ENCODE assay signal across 8 cellular contexts in the genomic region with DNA sequence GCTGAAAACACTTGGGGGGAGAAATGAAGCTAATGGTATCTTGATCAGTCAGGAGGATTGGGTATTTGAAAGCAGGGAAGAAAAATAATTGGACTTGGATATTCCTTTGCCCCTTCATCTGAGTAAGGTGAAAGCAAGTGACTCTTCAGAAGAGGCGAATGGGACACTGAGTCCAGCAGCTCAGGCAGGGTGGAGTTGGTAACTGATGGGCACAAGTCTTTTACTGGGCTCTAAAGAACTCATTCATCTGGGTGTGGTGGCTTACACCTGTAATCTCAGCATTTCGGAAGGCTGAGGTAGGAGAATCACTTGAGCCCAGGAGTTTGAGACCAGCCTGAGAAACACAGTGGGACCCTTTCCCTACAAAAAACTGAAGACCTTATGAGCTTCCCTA. TPM values are rescaled to one million over a fixed set of nuclear protein-coding genes. Genes with fewer than 3 reads are reported as not detected.
A peak's percentile ranks its signal among the peaks of the same experiment; 100 is the strongest.
DNase-seq lines count a peak whose midpoint lies in the region; ATAC-seq and TF ChIP-seq lines count a peak whose summit lies in the region.

No MANE protein-coding gene starts in this region.

- WGBS in hepatocyte (ENCODE audit: low lambda C conversion rate, missing lambda C conversion rate), result 86% methylated on average over 2 of the region's 2 CpGs

- peak overlapping the region; percentile 97 for H3K27ac Mint-ChIP-seq in activated T-helper 1 cell treated with anti-CD3 and anti-CD28 coated beads, Interleukin-12 subunit alpha, Interleukin-12 subunit beta, Interleukin-2, Interleukin-4 antibody, amounts not matched to agents 30 ng/mL and 10 ng/mL and 1 ng/mL, durations not matched to agents 14 hours and 24 hours and 36 hours
- H3K27ac Mint-ChIP-seq in stimulated activated effector memory CD8-positive, alpha-beta T cell treated with anti-CD3 and anti-CD28 coated beads, Interleukin-12 subunit alpha, Interleukin-12 subunit beta, amount 100 ng/mL, for 72 hours, result peak overlapping the region; percentile 99

- POLR2A ChIA-PET in HCT116 (lab: Charles Lee), result no interaction called here

- TF ChIP-seq POLR2A in HCT116 (IDR thresholded peaks at IDR 0.05; ENCODE audit: borderline replicate concordance, extremely low read depth, insufficient read depth, insufficient read length), result no peak

- no peaks in the 10 kb centered on the region for H3K9me3 Mint-ChIP-seq in activated T-helper 1 cell treated with anti-CD3 and anti-CD28 coated beads, Interleukin-12 subunit alpha, Interleukin-12 subunit beta, Interleukin-2, Interleukin-4 antibody, amounts not matched to agents 30 ng/mL and 10 ng/mL and 1 ng/mL, durations not matched to agents 14 hours and 24 hours and 36 hours
- no peaks in the 10 kb centered on the region for H3K9me3 Mint-ChIP-seq in stimulated activated effector memory CD8-positive, alpha-beta T cell treated with anti-CD3 and anti-CD28 coated beads, Interleukin-12 subunit alpha, Interleukin-12 subunit beta, amount 100 ng/mL, for 72 hours

- H4K20me1 ChIP-seq in HCT116 (ENCODE audit: insufficient read depth) (no peaks in the 10 kb centered on the region), hepatocyte (ENCODE audit: insufficient read depth, poor library complexity, severe bottlenecking) (peaks cover 4% of the 10 kb centered on the region)

- peak overlapping the region; percentile 94 for H3K4me3 Mint-ChIP-seq in activated T-helper 1 cell treated with anti-CD3 and anti-CD28 coated beads, Interleukin-12 subunit alpha, Interleukin-12 subunit beta, Interleukin-2, Interleukin-4 antibody, amounts not matched to agents 30 ng/mL and 10 ng/mL and 1 ng/mL, durations not matched to agents 14 hours and 24 hours and 36 hours
- H3K4me3 Mint-ChIP-seq in stimulated activated effector memory CD8-positive, alpha-beta T cell treated with anti-CD3 and anti-CD28 coated beads, Interleukin-12 subunit alpha, Interleukin-12 subunit beta, amount 100 ng/mL, for 72 hours, result peak overlapping the region; percentile 95

- RAD21 ChIA-PET in HCT116 (lab: Charles Lee; ENCODE audit: low non-redundant PET in 1 of 2, low total read pairs in 2 of 2, uncharacterized antibody in 2 of 2, unreplicated experiment in 2 of 2), result no interaction called here

- H3K9ac ChIP-seq in HCT116 (ENCODE audit: low read length), result peak overlapping the region; percentile 14; the same call in 1 of the 2 replicates

- H3K27ac ChIP-seq in HCT116 (ENCODE audit: low read depth, low read length) (no peak overlapping the region), hepatocyte (peak overlapping the region; percentile 92)

- H3K27me3 ChIP-seq in HCT116 (ENCODE audit: insufficient read depth, low read length) (no peaks in the 10 kb centered on the region), hepatocyte (no peaks in the 10 kb centered on the region)

- H3K36me3 Mint-ChIP-seq in activated T-helper 1 cell treated with anti-CD3 and anti-CD28 coated beads, Interleukin-12 subunit alpha, Interleukin-12 subunit beta, Interleukin-2, Interleukin-4 antibody, amounts not matched to agents 30 ng/mL and 10 ng/mL and 1 ng/mL, durations not matched to agents 14 hours and 24 hours and 36 hours (ENCODE audit: low read depth), result peaks cover 64% of the 10 kb centered on the region
- H3K36me3 Mint-ChIP-seq in stimulated activated effector memory CD8-positive, alpha-beta T cell treated with anti-CD3 and anti-CD28 coated beads, Interleukin-12 subunit alpha, Interleukin-12 subunit beta, amount 100 ng/mL, for 72 hours, result peaks cover 98% of the 10 kb centered on the region

- no peak for ATAC-seq in HCT116
- ATAC-seq in stimulated activated effector memory CD8-positive, alpha-beta T cell treated with anti-CD3 and anti-CD28 coated beads, Interleukin-12 subunit alpha, Interleukin-12 subunit beta, amount 100 ng/mL, for 72 hours, result no peak
- ATAC-seq in HG03039 (IDR thresholded peaks at IDR 0.05; ENCODE audit: unreplicated experiment), result no peak
- no peak for ATAC-seq in HG03108 (IDR thresholded peaks at IDR 0.05; ENCODE audit: unreplicated experiment)

- no peak overlapping the region for H2AFZ ChIP-seq in HCT116 (ENCODE audit: low read depth, low read length, poor library complexity, severe bottlenecking)
- no peak overlapping the region for H2AFZ ChIP-seq in hepatocyte

- H3K27me3 Mint-ChIP-seq in activated T-helper 1 cell treated with anti-CD3 and anti-CD28 coated beads, Interleukin-12 subunit alpha, Interleukin-12 subunit beta, Interleukin-2, Interleukin-4 antibody, amounts not matched to agents 30 ng/mL and 10 ng/mL and 1 ng/mL, durations not matched to agents 14 hours and 24 hours and 36 hours (ENCODE audit: insufficient read depth), result no peaks in the 10 kb centered on the region

- CTCF ChIA-PET in HCT116 (lab: Charles Lee), result interaction anchor here (1.2 kb wide), 2 partner anchors 9 to 31 kb away, joined by 4 read pairs; no protein-coding TSS in a partner anchor

- DNase-seq in HCT116 (ENCODE audit: low read depth, low spot score) (no peak), hepatocyte (ENCODE audit: low spot score) (no peak), epidermal melanocyte (ENCODE audit: insufficient read length, low spot score) (no peak), head of caudate nucleus (no peak)
- DNase-seq in activated T-helper 1 cell treated with anti-CD3 and anti-CD28 coated beads, Interleukin-12 subunit alpha, Interleukin-12 subunit beta, Interleukin-2, Interleukin-4 antibody, amounts not matched to agents 30 ng/mL and 10 ng/mL and 1 ng/mL, durations not matched to agents 14 hours and 24 hours and 36 hours (ENCODE audit: low spot score), result no peak
- peak in 1 of 2 donors; percentile 55 for DNase-seq in stimulated activated effector memory CD8-positive, alpha-beta T cell treated with anti-CD3 and anti-CD28 coated beads, Interleukin-12 subunit alpha, Interleukin-12 subunit beta, amount 100 ng/mL, for 72 hours (ENCODE audit: low spot score in 2 of 2)

- H3K4me2 ChIP-seq in HCT116 (ENCODE audit: low read length) (peak overlapping the region; percentile 24; the same call in 1 of the 2 replicates), hepatocyte (peak overlapping the region; percentile 72)

- intact Hi-C loops in HCT116 (cut with micrococcal nuclease) (no loop called here), head of caudate nucleus (cut with DNase I) (no loop called here)
- intact Hi-C loops in activated T-helper 1 cell treated with anti-CD3 and anti-CD28 coated beads, Interleukin-12 subunit alpha, Interleukin-12 subunit beta, Interleukin-2, Interleukin-4 antibody, amounts not matched to agents 30 ng/mL and 10 ng/mL and 1 ng/mL, durations not matched to agents 14 hours and 24 hours and 36 hours (cut with micrococcal nuclease), result loop anchor here (1.0 to 2.0 kb wide), 2 partner anchors 238 to 262 kb away; partner anchors contain the start of genes CLK1, NIF3L1 and PPIL3

- BruUV-seq in HCT116 (replicated peaks; lab: Mats Ljungman, UMichigan), result no TSS peak

- H3K36me3 ChIP-seq in HCT116 (ENCODE audit: control insufficient read depth in 1 of 2, insufficient read depth in 2 of 2, low read length in 2 of 2) (no peaks in the 10 kb centered on the region), hepatocyte (replicated peaks; ENCODE audit: insufficient read depth, low read depth) (no peaks in the 10 kb centered on the region)

- H3K4me3 ChIP-seq in HCT116 (replicated peaks in 1 of 2; ENCODE audit: low read depth in 1 of 2, low read length in 2 of 2), result no peak overlapping the region
- no peak overlapping the region for H3K4me3 ChIP-seq in hepatocyte

- peaks cover 13 to 88% of the 10 kb centered on the region in 2 experiments for H3K4me1 ChIP-seq in HCT116 (ENCODE audit: control insufficient read depth in 1 of 2, insufficient read depth in 2 of 2, low read length in 2 of 2)
- H3K4me1 ChIP-seq in hepatocyte (ENCODE audit: insufficient read depth), result peaks cover 37% of the 10 kb centered on the region

- TF ChIP-seq RAD21 in HCT116 (IDR thresholded peaks at IDR 0.05; ENCODE audit: low read depth), result no peak

- TF ChIP-seq CTCF in HCT116 (IDR thresholded peaks at IDR 0.05 in 2 of 3, conservative IDR thresholded peaks at IDR 0.05 in 1 of 3; ENCODE audit: borderline replicate concordance in 1 of 3, insufficient read depth in 1 of 3, low read depth in 2 of 3, low read length in 2 of 3) (no peak), hepatocyte (IDR thresholded peaks at IDR 0.05; ENCODE audit: poor library complexity) (no peak)

- H3K4me1 Mint-ChIP-seq in activated T-helper 1 cell treated with anti-CD3 and anti-CD28 coated beads, Interleukin-12 subunit alpha, Interleukin-12 subunit beta, Interleukin-2, Interleukin-4 antibody, amounts not matched to agents 30 ng/mL and 10 ng/mL and 1 ng/mL, durations not matched to agents 14 hours and 24 hours and 36 hours (ENCODE audit: low read depth), result peaks cover 71% of the 10 kb centered on the region
- peaks cover 59% of the 10 kb centered on the region for H3K4me1 Mint-ChIP-seq in stimulated activated effector memory CD8-positive, alpha-beta T cell treated with anti-CD3 and anti-CD28 coated beads, Interleukin-12 subunit alpha, Interleukin-12 subunit beta, amount 100 ng/mL, for 72 hours

- H3K9me2 ChIP-seq in HCT116 (ENCODE audit: insufficient read depth) (no peaks in the 10 kb centered on the region), hepatocyte (replicated peaks; ENCODE audit: insufficient read depth) (no peaks in the 10 kb centered on the region)

- no peaks in the 10 kb centered on the region for H3K9me3 ChIP-seq in HCT116 (ENCODE audit: control insufficient read depth in 1 of 2, insufficient read depth in 1 of 2, low read depth in 1 of 2, low read length in 2 of 2)
- H3K9me3 ChIP-seq in hepatocyte (ENCODE audit: low read depth), result no peaks in the 10 kb centered on the region

- peaks cover 81% of the 10 kb centered on the region for H3K79me2 ChIP-seq in HCT116 (ENCODE audit: insufficient read depth, low read length)
- H3K79me2 ChIP-seq in hepatocyte, result peaks cover 86% of the 10 kb centered on the region

RNA-seq across cellular contexts. Expression of gene CFLAR, which starts 11.2 kb away (rescaled TPM):
- total RNA-seq in HCT116 (2021; ENCODE audit: unreplicated experiment), result 35.6 TPM
- 19.8 and 21.2 TPM in 2 replicates for polyA plus RNA-seq in HCT116 (2012)
- 457 and 480 TPM in 2 replicates for total RNA-seq in activated T-helper 1 cell treated with anti-CD3 and anti-CD28 coated beads, Interleukin-12 subunit alpha, Interleukin-12 subunit beta, Interleukin-2, Interleukin-4 antibody, amounts not matched to agents 30 ng/mL and 10 ng/mL and 1 ng/mL, durations not matched to agents 14 hours and 24 hours and 36 hours
- 60.6 and 65.9 TPM in 2 replicates for total RNA-seq in hepatocyte
- polyA plus RNA-seq in hepatocyte, result 46.0 and 54.1 TPM in 2 replicates

RNA-seq across cellular contexts. Expression of gene NDUFB3, which starts 55.3 kb away (rescaled TPM):
- total RNA-seq in HCT116 (2021; ENCODE audit: unreplicated experiment), result 94.6 TPM
- 44.9 and 56.2 TPM in 2 replicates for polyA plus RNA-seq in HCT116 (2012)
- total RNA-seq in activated T-helper 1 cell treated with anti-CD3 and anti-CD28 coated beads, Interleukin-12 subunit alpha, Interleukin-12 subunit beta, Interleukin-2, Interleukin-4 antibody, amounts not matched to agents 30 ng/mL and 10 ng/mL and 1 ng/mL, durations not matched to agents 14 hours and 24 hours and 36 hours, result 105 and 121 TPM in 2 replicates
- total RNA-seq in hepatocyte, result 83.0 and 96.2 TPM in 2 replicates
- 229 and 230 TPM in 2 replicates for polyA plus RNA-seq in hepatocyte

RNA-seq across cellular contexts. Expression of gene HYCC2, which starts 55.7 kb away (rescaled TPM):
- total RNA-seq in HCT116 (2021; ENCODE audit: unreplicated experiment), result 9.9 TPM
- 1.4 and 2.0 TPM in 2 replicates for polyA plus RNA-seq in HCT116 (2012)
- total RNA-seq in activated T-helper 1 cell treated with anti-CD3 and anti-CD28 coated beads, Interleukin-12 subunit alpha, Interleukin-12 subunit beta, Interleukin-2, Interleukin-4 antibody, amounts not matched to agents 30 ng/mL and 10 ng/mL and 1 ng/mL, durations not matched to agents 14 hours and 24 hours and 36 hours, result 26.1 and 29.4 TPM in 2 replicates
- 8.0 and 9.7 TPM in 2 replicates for total RNA-seq in hepatocyte
- 6.4 and 6.7 TPM in 2 replicates for polyA plus RNA-seq in hepatocyte

RNA-seq across cellular contexts. Expression of gene CASP10, which starts 55.8 kb away (rescaled TPM):
- total RNA-seq in HCT116 (2021; ENCODE audit: unreplicated experiment), result 2.6 TPM
- 1.8 and 2.3 TPM in 2 replicates for polyA plus RNA-seq in HCT116 (2012)
- total RNA-seq in activated T-helper 1 cell treated with anti-CD3 and anti-CD28 coated beads, Interleukin-12 subunit alpha, Interleukin-12 subunit beta, Interleukin-2, Interleukin-4 antibody, amounts not matched to agents 30 ng/mL and 10 ng/mL and 1 ng/mL, durations not matched to agents 14 hours and 24 hours and 36 hours, result 13.5 and 15.7 TPM in 2 replicates
- 7.2 and 11.0 TPM in 2 replicates for total RNA-seq in hepatocyte
- polyA plus RNA-seq in hepatocyte, result 1.6 and 2.0 TPM in 2 replicates
